In genomic region chr13:92994056-92994455, GRCh38 we compare ENCODE assay signal across 24 cellular contexts.
DNase-seq lines count a peak whose midpoint lies in the region; FAIRE-seq and TF ChIP-seq lines count a peak whose summit lies in the region.
"Had no signal": no experiment of that assay in that cellular context is flagged by ENCODE, and none has a peak within 500 bp of the region (broad histone marks: within the 10 kb centered on the region; RNA-seq: fewer than 3 reads in every experiment).

No MANE protein-coding gene starts in this region.

- H3K27ac ChIP-seq in AG04450 (ENCODE audit: low read depth, low read length) (no peak overlapping the region), brain microvascular endothelial cell (peak overlapping the region; percentile 28)
- H3K27ac ChIP-seq: HL-60, vagina had no signal

- H3K4me3 ChIP-seq in AG04450 (ENCODE audit: low read depth, low read length), result no peak overlapping the region
- H3K4me3 ChIP-seq in brain microvascular endothelial cell (ENCODE audit: low read depth, low read length), result no peak overlapping the region
- H3K4me3 ChIP-seq: HAP-1, vagina had no signal

- CTCF ChIA-PET in AG04450 (lab: Charles Lee), result no interaction called here
- CTCF ChIA-PET in activated CD4-positive, alpha-beta memory T cell treated with anti-CD3 and anti-CD28 coated beads for 36 hours (lab: Charles Lee), result no interaction called here

- H3K27me3 ChIP-seq in AG04450 (ENCODE audit: control insufficient read depth, insufficient read depth, low read length), result no peaks in the 10 kb centered on the region
- no peaks in the 10 kb centered on the region for H3K27me3 ChIP-seq in brain microvascular endothelial cell (replicated peaks)
- H3K27me3 ChIP-seq: vagina had no signal

- no peaks in the 10 kb centered on the region for H3K36me3 Mint-ChIP-seq in activated CD4-positive, alpha-beta memory T cell treated with anti-CD3 and anti-CD28 coated beads for 36 hours
- H3K36me3 Mint-ChIP-seq: CD4-positive, CD25-positive, alpha-beta regulatory T cell had no signal

- no peaks in the 10 kb centered on the region for H3K36me3 ChIP-seq in brain microvascular endothelial cell (replicated peaks)
- H3K36me3 ChIP-seq: HAP-1, vagina had no signal

- no peak for FAIRE-seq in HTR-8/SVneo (lab: Jason Lieb, UNC)

- DNase-seq in AG04450 (ENCODE audit: low read depth, low spot score) (peak; percentile 3), HTR-8/SVneo (ENCODE audit: insufficient read length, low spot score) (peak; percentile 1), brain microvascular endothelial cell (peak; percentile 9), glomerular visceral epithelial cell (ENCODE audit: extremely low spot score) (peak; percentile 0), DMS53 treated with DMSO at 0.1 percent for 48 hours (lab: John Stamatoyannopoulos, UW; ENCODE audit: unreplicated experiment) (no peak), NCI-H187 treated with DMSO at 0.1 percent for 48 hours (lab: John Stamatoyannopoulos, UW) (no peak), islet precursor cell (no peak)
- DNase-seq in activated CD4-positive, alpha-beta memory T cell treated with anti-CD3 and anti-CD28 coated beads for 36 hours, result no peak
- DNase-seq: activated CD4-positive, alpha-beta T cell treated with anti-CD3 and anti-CD28 coated beads, Interleukin-2, amount 50 U/mL, for 1 hour; activated gamma-delta T cell; amniotic stem cell; CD4-positive, CD25-positive, alpha-beta regulatory T cell; effector CD8-positive, alpha-beta T cell; KBM-7; left cardiac atrium; NCI-H1092; NCI-H2081 treated with DMSO at 0.1 percent for 48 hours; NCI-H524; Right ventricle myocardium superior; T-helper 1 cell had no signal

- H3K9me3 ChIP-seq in AG04450 (ENCODE audit: control insufficient read depth, insufficient read depth, low read length), result no peaks in the 10 kb centered on the region; the same call in 1 of the 2 replicates
- H3K9me3 ChIP-seq: HAP-1, vagina had no signal

- no peaks in the 10 kb centered on the region for H3K4me1 Mint-ChIP-seq in activated CD4-positive, alpha-beta memory T cell treated with anti-CD3 and anti-CD28 coated beads for 36 hours (ENCODE audit: low read depth)
- H3K4me1 Mint-ChIP-seq: CD4-positive, CD25-positive, alpha-beta regulatory T cell had no signal

- POLR2A ChIA-PET in AG04450 (lab: Yijun Ruan, JAX), result no interaction called here
- POLR2A ChIA-PET in activated CD4-positive, alpha-beta memory T cell treated with anti-CD3 and anti-CD28 coated beads for 36 hours (lab: Charles Lee), result no interaction called here

- H3K27ac Mint-ChIP-seq in activated CD4-positive, alpha-beta memory T cell treated with anti-CD3 and anti-CD28 coated beads for 36 hours, result no peak overlapping the region
- H3K27ac Mint-ChIP-seq: CD4-positive, CD25-positive, alpha-beta regulatory T cell; progenitor cell of endocrine pancreas had no signal

- no peaks in the 10 kb centered on the region for H3K27me3 Mint-ChIP-seq in activated CD4-positive, alpha-beta memory T cell treated with anti-CD3 and anti-CD28 coated beads for 36 hours
- H3K27me3 Mint-ChIP-seq: CD4-positive, CD25-positive, alpha-beta regulatory T cell; progenitor cell of endocrine pancreas had no signal

- no peak overlapping the region for H3K4me3 Mint-ChIP-seq in activated CD4-positive, alpha-beta memory T cell treated with anti-CD3 and anti-CD28 coated beads for 36 hours
- H3K4me3 Mint-ChIP-seq: CD4-positive, CD25-positive, alpha-beta regulatory T cell had no signal

- in situ Hi-C loops in brain microvascular endothelial cell (cut with HindIII; ENCODE audit: low pct_ligation_motif_present, low sequenced_read_pairs), result no loop called here

- H3K9me3 Mint-ChIP-seq in activated CD4-positive, alpha-beta memory T cell treated with anti-CD3 and anti-CD28 coated beads for 36 hours, result peaks cover 10% of the 10 kb centered on the region

- intact Hi-C loops in activated CD4-positive, alpha-beta memory T cell treated with anti-CD3 and anti-CD28 coated beads for 36 hours (cut with micrococcal nuclease), result no loop called here

- TF ChIP-seq CTCF in AG04450 (IDR thresholded peaks at IDR 0.05; ENCODE audit: low read depth, low read length), result no peak
- TF ChIP-seq CTCF in brain microvascular endothelial cell (IDR thresholded peaks at IDR 0.05; ENCODE audit: low read depth, low read length, missing control alignments), result no peak

Comparison
In these comparisons a context has a peak if more than half of its experiments do, and no peak if none do; other contexts are left out.
1. DNase-seq: peak in AG04450 (single experiment), HTR-8/SVneo (single experiment), brain microvascular endothelial cell (single experiment) and glomerular visceral epithelial cell (single experiment); none in activated CD4-positive, alpha-beta memory T cell treated with anti-CD3 and anti-CD28 coated beads for 36 hours (single experiment), DMS53 treated with DMSO at 0.1 percent for 48 hours (single experiment), NCI-H187 treated with DMSO at 0.1 percent for 48 hours (single experiment) and islet precursor cell (single experiment).